Comparison of ENCODE assay signal across 19 cellular contexts in genomic region chr9:106643211-106643930, GRCh38.
"Had no signal": no experiment of that assay in that cellular context is flagged by ENCODE, and none has a peak within 500 bp of the region (broad histone marks: within the 10 kb centered on the region; RNA-seq: fewer than 3 reads in every experiment).

No MANE protein-coding gene starts in this region.

- H3K36me3 ChIP-seq: colonic mucosa, esophagus squamous epithelium, neutrophil, spleen, tibial nerve had no signal

- DNase-seq: colonic mucosa; dermis blood vessel endothelial cell; esophagus squamous epithelium; head of caudate nucleus; mucosa of descending colon; naive thymus-derived CD8-positive, alpha-beta T cell; psoas muscle; spleen; stimulated activated CD4-positive, alpha-beta T cell treated with anti-CD3 and anti-CD28 coated beads, Interleukin-15, amount 100 ng/mL, for 24 hours; stimulated activated CD4-positive, alpha-beta T cell treated with anti-CD3 and anti-CD28 coated beads, Interleukin-1b, Interleukin-23, amount 100 ng/mL, for 48 hours; stimulated activated CD4-positive, alpha-beta T cell treated with anti-CD3 and anti-CD28 coated beads, Interleukin-4, amount 100 ng/mL, for 4 hours; stimulated activated naive B cell treated with anti-CD40 and anti-IgM and Interleukin-4, amounts not matched to agents 10 μg/mL and 1 μg/mL and 100 μg/mL, for 72 hours; stimulated activated naive CD8-positive, alpha-beta T cell treated with anti-CD3 and anti-CD28 coated beads, Interleukin-15, amount 100 ng/mL, for 72 hours; testis had no signal

- H3K4me1 ChIP-seq: colonic mucosa, esophagus squamous epithelium, foreskin keratinocyte, psoas muscle, spleen, testis, tibial nerve had no signal

- H3K4me2 ChIP-seq: hepatocyte had no signal

- H3K9me3 ChIP-seq: colonic mucosa, esophagus squamous epithelium, mucosa of descending colon, neutrophil, psoas muscle, testis, tibial nerve had no signal

- H3K27ac ChIP-seq: colonic mucosa, esophagus squamous epithelium, foreskin keratinocyte, hepatocyte, neutrophil, psoas muscle, spleen, testis, tibial nerve had no signal

- ATAC-seq: foreskin keratinocyte; mucosa of descending colon; naive thymus-derived CD8-positive, alpha-beta T cell; psoas muscle; sciatic nerve; stimulated activated naive B cell treated with anti-CD40 and anti-IgM and Interleukin-4, amounts not matched to agents 10 μg/mL and 1 μg/mL and 100 μg/mL, for 72 hours had no signal

- H3K79me2 ChIP-seq: hepatocyte had no signal

- H2AFZ ChIP-seq: hepatocyte had no signal

- H3K27me3 ChIP-seq: colonic mucosa, esophagus squamous epithelium, foreskin keratinocyte, hepatocyte, neutrophil, spleen, testis, tibial nerve had no signal

- H3K4me3 ChIP-seq: colonic mucosa, esophagus squamous epithelium, hepatocyte, mucosa of descending colon, psoas muscle, spleen, testis, tibial nerve had no signal
